Comparison of ENCODE assay signal across 11 cellular contexts in the genomic region with DNA sequence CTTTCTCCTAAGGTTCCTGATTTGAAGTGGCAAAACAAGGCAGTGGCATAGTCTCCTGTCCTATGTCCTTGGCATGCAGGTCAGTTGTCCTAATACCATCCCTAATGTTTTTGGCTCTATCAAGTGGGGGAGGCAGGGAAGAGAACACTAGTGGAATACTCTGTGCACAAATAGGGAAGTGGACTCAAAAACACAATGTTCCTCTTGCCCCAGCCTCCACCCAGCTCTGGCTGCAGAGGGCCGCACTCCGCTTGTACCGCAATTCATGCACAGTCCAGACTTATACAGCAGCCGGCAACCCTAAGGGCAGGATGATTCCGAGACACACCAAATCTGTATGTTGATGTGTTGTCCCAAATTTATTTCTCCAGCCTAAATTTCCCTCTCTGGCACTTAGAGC. TPM values are rescaled to one million over a fixed set of nuclear protein-coding genes. Genes with fewer than 3 reads are reported as not detected.
DNase-seq lines count a peak whose midpoint lies in the region; ATAC-seq and TF ChIP-seq lines count a peak whose summit lies in the region.
"Had no signal": no experiment of that assay in that cellular context is flagged by ENCODE, and none has a peak within 500 bp of the region (broad histone marks: within the 10 kb centered on the region; RNA-seq: fewer than 3 reads in every experiment).

No MANE protein-coding gene starts in this region.

- ATAC-seq in GM18873 (IDR thresholded peaks at IDR 0.05; ENCODE audit: low FRiP score, unreplicated experiment), result no peak
- no peak for ATAC-seq in HG03520 (IDR thresholded peaks at IDR 0.05; ENCODE audit: unreplicated experiment)

- H4K20me1 ChIP-seq in Loucy (ENCODE audit: insufficient read depth, low read length, poor library complexity, severe bottlenecking), result no peaks in the 10 kb centered on the region

- DNase-seq in dorsolateral prefrontal cortex (no peak), mesenteric fat pad (ENCODE audit: low spot score) (peak; percentile 80), suprapubic skin (ENCODE audit: low spot score in 2 of 2) (no peak), COLO829 (ENCODE audit: low spot score) (no peak), DMS153 (lab: John Stamatoyannopoulos, UW) (no peak)
- DNase-seq: activated CD4-positive, alpha-beta T cell treated with anti-CD3 and anti-CD28 coated beads, Interleukin-2, amount 50 U/mL, for 4 hours; NCI-H446; occipital lobe had no signal

- intact Hi-C loops in dorsolateral prefrontal cortex (cut with DNase I), result no loop called here

- no peak for TF ChIP-seq EP300 in suprapubic skin (IDR thresholded peaks at IDR 0.05)

- H3K9me3 ChIP-seq in Loucy (ENCODE audit: insufficient read depth, low read depth, low read length) (no peaks in the 10 kb centered on the region), suprapubic skin (no peaks in the 10 kb centered on the region)

- H3K4me3 ChIP-seq in Loucy (ENCODE audit: low read length, poor library complexity, severe bottlenecking) (no peak overlapping the region), dorsolateral prefrontal cortex (no peak overlapping the region), suprapubic skin (no peak overlapping the region)

- H3K36me3 ChIP-seq in Loucy (ENCODE audit: insufficient read depth, low read length) (peaks cover 8% of the 10 kb centered on the region; the same call in 1 of the 2 replicates), suprapubic skin (peaks cover 8% of the 10 kb centered on the region)

- H3K9ac ChIP-seq in Loucy (ENCODE audit: low read depth, low read length, poor library complexity, severe bottlenecking), result peak overlapping the region; percentile 82

- H2AFZ ChIP-seq in Loucy (ENCODE audit: low read length), result no peak overlapping the region

- WGBS in suprapubic skin, result 84% methylated on average over 5 of the region's 5 CpGs

- H3K27me3 ChIP-seq in Loucy (ENCODE audit: insufficient read depth, low read length, poor library complexity, severe bottlenecking) (no peaks in the 10 kb centered on the region), dorsolateral prefrontal cortex (peaks cover 0 to 10% (median 0%) of the 10 kb centered on the region in 45 donors), suprapubic skin (no peaks in the 10 kb centered on the region)

- peak overlapping the region in 54 of 59 donors; percentile 2 to 97 (median 89) for H3K27ac ChIP-seq in dorsolateral prefrontal cortex
- H3K27ac ChIP-seq in suprapubic skin, result peak overlapping the region; percentile 77

- peaks cover 2% of the 10 kb centered on the region; the same call in 1 of the 2 replicates for H3K79me2 ChIP-seq in Loucy (ENCODE audit: insufficient read depth, low read length)

- H3K4me2 ChIP-seq in Loucy (ENCODE audit: low read depth, low read length, poor library complexity, severe bottlenecking), result peak overlapping the region; percentile 88

- TF ChIP-seq CTCF in Loucy (conservative IDR thresholded peaks at IDR 0.05; ENCODE audit: low read length) (no peak), dorsolateral prefrontal cortex (IDR thresholded peaks at IDR 0.05 in 54 of 56, conservative IDR thresholded peaks at IDR 0.05 in 2 of 56; ENCODE audit: low read depth in 1 of 56, partially characterized antibody in 56 of 56) (no peak), suprapubic skin (IDR thresholded peaks at IDR 0.05) (no peak)

- H3K9me2 ChIP-seq in Loucy (replicated peaks; ENCODE audit: low read depth, low read length), result no peaks in the 10 kb centered on the region

- H3K4me1 ChIP-seq in Loucy (ENCODE audit: insufficient read depth, low read length, poor library complexity, severe bottlenecking) (peaks cover 67% of the 10 kb centered on the region), suprapubic skin (peaks cover 30% of the 10 kb centered on the region)

- TF ChIP-seq POLR2A in suprapubic skin (IDR thresholded peaks at IDR 0.05), result no peak

- peaks cover 15% of the 10 kb centered on the region for H3F3A ChIP-seq in Loucy (ENCODE audit: low read depth)

RNA-seq across cellular contexts. Expression of gene PLEKHO1, which starts 14.5 kb away (rescaled TPM):
- 100 to 1,000 TPM in 1 of 120 experiments, 10 to 100 TPM in 119; 30.1 to 103 (median 57.3) TPM for total RNA-seq in dorsolateral prefrontal cortex
- 33.1 TPM for total RNA-seq in mesenteric fat pad
- total RNA-seq in suprapubic skin, result 10 to 100 TPM in 3 of 4 donors, 1 to 10 TPM in 1; 4.8 to 19.2 (median 10.7) TPM
